In genomic region chr2:219398721-219399333, GRCh38 we compare ENCODE assay signal across 13 cellular contexts. TPM values are rescaled to one million over a fixed set of nuclear protein-coding genes. Genes with fewer than 3 reads are reported as not detected.
DNase-seq lines count a peak whose midpoint lies in the region; TF ChIP-seq lines count a peak whose summit lies in the region.
"Had no signal": no experiment of that assay in that cellular context is flagged by ENCODE, and none has a peak within 500 bp of the region (broad histone marks: within the 10 kb centered on the region; RNA-seq: fewer than 3 reads in every experiment).

No MANE protein-coding gene starts in this region.

- TF ChIP-seq CTCF in esophagus muscularis mucosa (IDR thresholded peaks at IDR 0.05) (no peak), BE2C (IDR thresholded peaks at IDR 0.05; ENCODE audit: low read depth, low read length) (no peak)

- CTCF ChIA-PET in HEK293T (lab: Yijun Ruan, JAX): interaction anchor here (0.9 kb wide), 1 partner anchor 97 kb away, joined by 4 read pairs; no protein-coding TSS in a partner anchor

- H3K4me3 ChIP-seq in esophagus muscularis mucosa: no peak overlapping the region
- H3K4me3 ChIP-seq in skeletal muscle satellite cell (ENCODE audit: low read length): no peak overlapping the region
- no peak overlapping the region for H3K4me3 ChIP-seq in SJCRH30
- no peak overlapping the region for H3K4me3 ChIP-seq in BE2C (ENCODE audit: low read depth, low read length)

- peak overlapping the region; percentile 50 for H3K4me2 ChIP-seq in skeletal muscle satellite cell (ENCODE audit: low read length)

- no peaks in the 10 kb centered on the region for H3K27me3 ChIP-seq in esophagus muscularis mucosa
- H3K27me3 ChIP-seq in skeletal muscle satellite cell (ENCODE audit: control insufficient read depth, insufficient read depth, low read length): no peaks in the 10 kb centered on the region
- H3K27me3 ChIP-seq in SJCRH30: no peaks in the 10 kb centered on the region
- no peaks in the 10 kb centered on the region for H3K27me3 ChIP-seq in BE2C

- intact Hi-C loops in esophagus muscularis mucosa (cut with DNase I): no loop called here

- H3K9ac ChIP-seq in skeletal muscle satellite cell (ENCODE audit: low read depth, low read length): no peak overlapping the region

- H3K36me3 ChIP-seq in esophagus muscularis mucosa (no peaks in the 10 kb centered on the region), skeletal muscle satellite cell (ENCODE audit: insufficient read depth, low read length) (no peaks in the 10 kb centered on the region), SJCRH30 (no peaks in the 10 kb centered on the region), BE2C (no peaks in the 10 kb centered on the region)

- WGBS in esophagus muscularis mucosa: 24% methylated on average over 5 of the region's 5 CpGs

- no peaks in the 10 kb centered on the region for H3K9me3 ChIP-seq in esophagus muscularis mucosa
- no peaks in the 10 kb centered on the region for H3K9me3 ChIP-seq in skeletal muscle satellite cell (replicated peaks; ENCODE audit: low read length)
- H3K9me3 ChIP-seq in SJCRH30 (replicated peaks): no peaks in the 10 kb centered on the region
- H3K9me3 ChIP-seq in BE2C: no peaks in the 10 kb centered on the region

- H3K27ac ChIP-seq in esophagus muscularis mucosa (replicated peaks in 1 of 4) (peak overlapping the region; percentile 40 to 60 (median 48)), SJCRH30 (no peak overlapping the region)

- POLR2A ChIA-PET in HEK293T (lab: Yijun Ruan, JAX): interaction anchor here (1.2 kb wide), 1 partner anchor 11 kb away, joined by 6 read pairs; the partner anchor contains the start of gene DNPEP

- TF ChIP-seq POLR2A in esophagus muscularis mucosa (IDR thresholded peaks at IDR 0.05; ENCODE audit: low read depth): no peak

- H3K4me1 ChIP-seq in esophagus muscularis mucosa (peaks cover 13 to 33% (median 28%) of the 10 kb centered on the region in 4 donors), skeletal muscle satellite cell (ENCODE audit: control insufficient read depth, insufficient read depth, low read length) (peaks cover 24% of the 10 kb centered on the region), SJCRH30 (peaks cover 40% of the 10 kb centered on the region), BE2C (peaks cover 24% of the 10 kb centered on the region)

- no peak for TF ChIP-seq EP300 in esophagus muscularis mucosa (IDR thresholded peaks at IDR 0.05)

- DNase-seq in HEK293T (ENCODE audit: extremely low spot score) (no peak), NCI-H510A (lab: John Stamatoyannopoulos, UW) (peak; percentile 24), esophagus muscularis mucosa (ENCODE audit: extremely low spot score) (no peak), SJCRH30 (no peak), BE2C (no peak), T-helper 9 cell (no peak)
- DNase-seq: activated CD4-positive, alpha-beta T cell treated with anti-CD3 and anti-CD28 coated beads, Interleukin-2, amount 50 U/mL, for 48 hours; H7; kidney; NCI-H1436 treated with DMSO at 0.1 percent for 48 hours had no signal

TF ChIP-seq in HEK293T, 16 proteins besides CTCF, POLR2A, EP300 and RAD21:
- TF ChIP-seq PKNOX1 (IDR thresholded peaks at IDR 0.05) (peak; percentile 36; the same call in 1 of the 2 replicates), LEF1 (IDR thresholded peaks at IDR 0.05; ENCODE audit: borderline replicate concordance) (no peak)

RNA-seq across cellular contexts. Expression of gene DNPEP, which starts 11.1 kb away (rescaled TPM):
- 100 to 1,000 TPM in 1 of 4 donors, 10 to 100 TPM in 3; 44.9 to 102 (median 61.6) TPM for total RNA-seq in esophagus muscularis mucosa
- total RNA-seq in skeletal muscle satellite cell (2012; rRNA removed): 69.5 and 79.3 TPM in 2 replicates
- total RNA-seq in SJCRH30 (2014; rRNA removed; shearing (Covaris generic)): 29.5 and 33.1 TPM in 2 replicates
- polyA plus RNA-seq in BE2C (2012; ENCODE audit: insufficient read depth, insufficient read length, low read depth): 70.7 TPM

RNA-seq across cellular contexts. Expression of gene DES, which starts 19.4 kb away (rescaled TPM):
- total RNA-seq in esophagus muscularis mucosa: over 10,000 TPM; 19,781 to 23,770 (median 22,752) TPM
- 73.8 and 446 TPM in 2 replicates for total RNA-seq in skeletal muscle satellite cell (2012; rRNA removed)
- total RNA-seq in SJCRH30 (2014; rRNA removed; shearing (Covaris generic)): 331 and 376 TPM in 2 replicates
- 1.5 TPM for polyA plus RNA-seq in BE2C (2012; ENCODE audit: insufficient read depth, insufficient read length, low read depth)
- total RNA-seq: endothelial cell of umbilical vein, pulmonary artery endothelial cell had no signal
- polyA plus RNA-seq: endothelial cell of umbilical vein had no signal

RNA-seq across cellular contexts. Expression of gene SPEG, which starts 35.8 kb away (rescaled TPM):
- 100 to 1,000 TPM; 115 to 251 (median 180) TPM for total RNA-seq in esophagus muscularis mucosa
- total RNA-seq in skeletal muscle satellite cell (2012; rRNA removed): 9.6 and 11.4 TPM in 2 replicates
- total RNA-seq in SJCRH30 (2014; rRNA removed; shearing (Covaris generic)): 21.3 and 26.2 TPM in 2 replicates
- 269 TPM for polyA plus RNA-seq in BE2C (2012; ENCODE audit: insufficient read depth, insufficient read length, low read depth)

Comparison
In these comparisons a context has a peak if more than half of its experiments do, and no peak if none do; other contexts are left out.
1. RNA of gene DES, which starts 19.4 kb away (total RNA-seq): 19,781 to 23,770 TPM in esophagus muscularis mucosa; 331 to 376 TPM in SJCRH30; every median in the first group is over 10 times any median in the second.